1 cellular context compared by ENCODE assay signal in the genomic region with DNA sequence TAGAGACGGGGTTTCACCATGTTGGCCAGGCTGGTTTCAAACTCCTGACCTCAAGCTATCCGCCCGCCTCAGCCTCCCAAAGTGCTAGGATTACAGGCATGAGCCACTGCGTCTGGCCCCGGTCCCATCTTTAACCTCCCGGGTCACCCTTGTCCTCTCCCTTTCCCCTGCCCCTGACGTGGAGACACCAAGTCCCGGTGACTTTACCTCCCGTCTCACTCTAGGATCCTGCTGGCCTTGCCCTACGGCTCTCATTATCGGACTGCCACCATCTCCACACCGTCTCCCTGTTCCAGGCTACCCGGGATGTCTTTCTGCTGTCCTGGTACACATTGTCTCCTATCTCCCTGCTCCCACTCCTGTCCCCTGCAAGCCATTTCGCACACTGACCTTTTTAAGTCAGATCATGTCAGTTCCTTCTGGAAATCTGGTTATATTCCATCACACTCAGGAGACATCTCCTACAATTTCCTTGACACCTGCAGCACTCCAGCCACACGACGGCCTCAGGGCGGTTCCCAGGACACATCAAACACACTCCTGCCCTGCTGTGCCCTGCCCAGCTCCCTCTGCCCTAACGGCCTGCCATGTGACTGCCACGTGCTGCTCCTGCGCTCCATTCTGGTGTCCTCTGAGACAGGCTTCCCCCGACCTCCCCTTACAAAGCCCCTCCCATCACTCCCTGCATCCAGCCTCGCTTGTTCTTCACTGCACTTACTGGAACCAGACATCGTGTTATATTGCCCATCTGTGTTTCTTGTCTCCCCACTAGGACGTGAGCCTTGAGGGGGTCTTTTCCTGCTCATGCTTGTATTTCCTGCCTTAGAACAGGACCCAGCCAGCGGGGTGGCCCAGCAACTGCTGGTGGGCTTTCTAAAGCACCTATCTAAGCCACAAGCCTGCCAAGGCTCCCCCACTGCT.
TF ChIP-seq lines count a peak whose summit lies in the region.

No MANE protein-coding gene starts in this region.

TF ChIP-seq in GM12878, 131 proteins besides CTCF, POLR2A, EP300 and RAD21:
- no peak for TF ChIP-seq GABPA (IDR thresholded peaks at IDR 0.05; ENCODE audit: low read depth)
- TF ChIP-seq HCFC1 (IDR thresholded peaks at IDR 0.05; ENCODE audit: low read length): no peak
- TF ChIP-seq, protein P1, sequence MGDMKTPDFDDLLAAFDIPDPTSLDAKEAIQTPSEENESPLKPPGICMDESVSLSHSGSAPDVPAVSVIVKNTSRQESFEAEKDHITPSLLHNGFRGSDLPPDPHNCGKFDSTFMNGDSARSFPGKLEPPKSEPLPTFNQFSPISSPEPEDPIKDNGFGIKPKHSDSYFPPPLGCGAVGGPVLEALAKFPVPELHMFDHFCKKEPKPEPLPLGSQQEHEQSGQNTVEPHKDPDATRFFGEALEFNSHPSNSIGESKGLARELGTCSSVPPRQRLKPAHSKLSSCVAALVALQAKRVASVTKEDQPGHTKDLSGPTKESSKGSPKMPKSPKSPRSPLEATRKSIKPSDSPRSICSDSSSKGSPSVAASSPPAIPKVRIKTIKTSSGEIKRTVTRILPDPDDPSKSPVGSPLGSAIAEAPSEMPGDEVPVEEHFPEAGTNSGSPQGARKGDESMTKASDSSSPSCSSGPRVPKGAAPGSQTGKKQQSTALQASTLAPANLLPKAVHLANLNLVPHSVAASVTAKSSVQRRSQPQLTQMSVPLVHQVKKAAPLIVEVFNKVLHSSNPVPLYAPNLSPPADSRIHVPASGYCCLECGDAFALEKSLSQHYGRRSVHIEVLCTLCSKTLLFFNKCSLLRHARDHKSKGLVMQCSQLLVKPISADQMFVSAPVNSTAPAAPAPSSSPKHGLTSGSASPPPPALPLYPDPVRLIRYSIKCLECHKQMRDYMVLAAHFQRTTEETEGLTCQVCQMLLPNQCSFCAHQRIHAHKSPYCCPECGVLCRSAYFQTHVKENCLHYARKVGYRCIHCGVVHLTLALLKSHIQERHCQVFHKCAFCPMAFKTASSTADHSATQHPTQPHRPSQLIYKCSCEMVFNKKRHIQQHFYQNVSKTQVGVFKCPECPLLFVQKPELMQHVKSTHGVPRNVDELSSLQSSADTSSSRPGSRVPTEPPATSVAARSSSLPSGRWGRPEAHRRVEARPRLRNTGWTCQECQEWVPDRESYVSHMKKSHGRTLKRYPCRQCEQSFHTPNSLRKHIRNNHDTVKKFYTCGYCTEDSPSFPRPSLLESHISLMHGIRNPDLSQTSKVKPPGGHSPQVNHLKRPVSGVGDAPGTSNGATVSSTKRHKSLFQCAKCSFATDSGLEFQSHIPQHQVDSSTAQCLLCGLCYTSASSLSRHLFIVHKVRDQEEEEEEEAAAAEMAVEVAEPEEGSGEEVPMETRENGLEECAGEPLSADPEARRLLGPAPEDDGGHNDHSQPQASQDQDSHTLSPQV (IDR thresholded peaks at IDR 0.05): no peak
- no peak for TF ChIP-seq TCF12 (IDR thresholded peaks at IDR 0.05; ENCODE audit: low read depth, low read length)
- TF ChIP-seq TARDBP (IDR thresholded peaks at IDR 0.05; ENCODE audit: borderline replicate concordance): no peak
- no peak for TF ChIP-seq SIN3A (IDR thresholded peaks at IDR 0.05; ENCODE audit: low read depth, low read length)
- TF ChIP-seq STAT3 (IDR thresholded peaks at IDR 0.05; ENCODE audit: low read depth, low read length): no peak
- TF ChIP-seq RUNX3 (IDR thresholded peaks at IDR 0.05; ENCODE audit: low read length): no peak
